In genomic region chr16:70526403-70526802, GRCh38 we compare ENCODE assay signal across 11 cellular contexts. TPM values are rescaled to one million over a fixed set of nuclear protein-coding genes. Genes with fewer than 3 reads are reported as not detected.
A peak's percentile ranks its signal among the peaks of the same experiment; 100 is the strongest.
DNase-seq lines count a peak whose midpoint lies in the region; ATAC-seq and TF ChIP-seq lines count a peak whose summit lies in the region.
"Had no signal": no experiment of that assay in that cellular context is flagged by ENCODE, and none has a peak within 500 bp of the region (broad histone marks: within the 10 kb centered on the region; RNA-seq: fewer than 3 reads in every experiment).

No MANE protein-coding gene starts in this region.

- no peak for DNase-seq in A673 (ENCODE audit: low spot score)
- DNase-seq in activated B cell treated with CpG ODN at 0.5 μM for 24 hours: no peak
- DNase-seq in dorsolateral prefrontal cortex: no peak
- no peak for DNase-seq in DMS153 (lab: John Stamatoyannopoulos, UW)
- DNase-seq: NCI-H187 treated with DMSO at 0.1 percent for 48 hours; stimulated activated CD4-positive, alpha-beta T cell treated with anti-CD3 and anti-CD28 coated beads, Interleukin-2, amount 100 ng/mL, for 48 hours; upper lobe of left lung had no signal

- H3K27me3 ChIP-seq in A673 (replicated peaks; ENCODE audit: insufficient read depth, low read depth, low read length, poor library complexity): no peaks in the 10 kb centered on the region
- H3K27me3 ChIP-seq in iPS-18a (ENCODE audit: control insufficient read depth, insufficient read depth, low read length): no peaks in the 10 kb centered on the region
- H3K27me3 ChIP-seq in dorsolateral prefrontal cortex: no peaks in the 10 kb centered on the region
- H3K27me3 ChIP-seq: upper lobe of left lung had no signal

- peaks cover 56% of the 10 kb centered on the region for H3K4me1 Mint-ChIP-seq in activated B cell treated with CpG ODN at 0.5 μM for 24 hours

- H3K4me3 ChIP-seq in A673 (ENCODE audit: low read depth, low read length, poor library complexity, severe bottlenecking) (peak overlapping the region; percentile 67), GM08714 (ENCODE audit: low read length) (peak overlapping the region; percentile 21), iPS-18a (ENCODE audit: low read length) (peak overlapping the region; percentile 32), dorsolateral prefrontal cortex (peak overlapping the region in 10 of 59 donors; percentile 1 to 90 (median 15))
- H3K4me3 ChIP-seq: upper lobe of left lung had no signal

- POLR2A ChIA-PET in A673 (lab: Charles Lee; ENCODE audit: low non-redundant PET) (no interaction called here), activated B cell treated with CpG ODN at 0.5 μM for 24 hours (lab: Charles Lee) (interaction anchor here (0.6 to 1.4 kb wide), 2 partner anchors 145 to 1102 kb away, joined by 3 to 9 read pairs; partner anchors contain the start of gene CYB5B)

- BruUV-seq in A673 (replicated peaks; lab: Mats Ljungman, UMichigan): no TSS peak

- H3K4me1 ChIP-seq in A673 (ENCODE audit: insufficient read depth, low read length, poor library complexity, severe bottlenecking): peaks cover 31% of the 10 kb centered on the region
- H3K4me1 ChIP-seq in iPS-18a (ENCODE audit: control insufficient read depth, low read depth, low read length): peaks cover 12% of the 10 kb centered on the region

- H3K4me3 Mint-ChIP-seq in activated B cell treated with CpG ODN at 0.5 μM for 24 hours: peak overlapping the region; percentile 68

- H3K27ac Mint-ChIP-seq in activated B cell treated with CpG ODN at 0.5 μM for 24 hours: peak overlapping the region; percentile 35

- intact Hi-C loops in A673 (cut with micrococcal nuclease; ENCODE audit: unreplicated experiment) (loop anchor here (10.0 kb wide), 1 partner anchor 128 kb away; no protein-coding TSS in a partner anchor), activated B cell treated with CpG ODN at 0.5 μM for 24 hours (cut with micrococcal nuclease) (loop anchor here (10.0 kb wide), 1 partner anchor 1212 kb away; the partner anchor contains the start of gene VPS4A), dorsolateral prefrontal cortex (cut with DNase I) (loop anchor here in 1 of 2 donors (5.0 kb wide), 1 partner anchor 126 kb away; no protein-coding TSS in a partner anchor)

- no peaks in the 10 kb centered on the region for H3K9me3 Mint-ChIP-seq in activated B cell treated with CpG ODN at 0.5 μM for 24 hours

- H3K9me3 ChIP-seq in A673 (ENCODE audit: low read depth, low read length, poor library complexity, severe bottlenecking) (no peaks in the 10 kb centered on the region), iPS-18a (ENCODE audit: control insufficient read depth, low read depth, low read length) (no peaks in the 10 kb centered on the region)
- H3K9me3 ChIP-seq: upper lobe of left lung had no signal

- CTCF ChIA-PET in A673 (lab: Charles Lee) (no interaction called here), activated B cell treated with CpG ODN at 0.5 μM for 24 hours (lab: Charles Lee) (no interaction called here)

- ATAC-seq in activated B cell treated with CpG ODN at 0.5 μM for 24 hours (ENCODE audit: low read depth) (no peak), GM21529 (IDR thresholded peaks at IDR 0.05; ENCODE audit: unreplicated experiment) (no peak), GM21528 (IDR thresholded peaks at IDR 0.05; ENCODE audit: low FRiP score, unreplicated experiment) (no peak)

- TF ChIP-seq CTCF in A673 (conservative IDR thresholded peaks at IDR 0.05; ENCODE audit: low read depth, low read length) (no peak), activated B cell treated with CpG ODN at 0.5 μM for 24 hours (IDR thresholded peaks at IDR 0.05) (no peak), dorsolateral prefrontal cortex (IDR thresholded peaks at IDR 0.05 in 54 of 56, conservative IDR thresholded peaks at IDR 0.05 in 2 of 56; ENCODE audit: low read depth in 1 of 56, partially characterized antibody in 56 of 56) (no peak)

- H3K9ac ChIP-seq in iPS-18a (ENCODE audit: low read length): no peak overlapping the region

- no peaks in the 10 kb centered on the region for H3K27me3 Mint-ChIP-seq in activated B cell treated with CpG ODN at 0.5 μM for 24 hours

- peaks cover 59% of the 10 kb centered on the region for H3K36me3 ChIP-seq in A673 (ENCODE audit: insufficient read depth, low read length, poor library complexity, severe bottlenecking)
- H3K36me3 ChIP-seq in iPS-18a (ENCODE audit: control insufficient read depth, low read depth, low read length): peaks cover 45% of the 10 kb centered on the region

- H3K27ac ChIP-seq in A673 (ENCODE audit: low read depth, low read length, poor library complexity, severe bottlenecking) (no peak overlapping the region), iPS-18a (ENCODE audit: low read length) (no peak overlapping the region), dorsolateral prefrontal cortex (no peak overlapping the region)
- H3K27ac ChIP-seq: upper lobe of left lung had no signal

- H3K36me3 Mint-ChIP-seq in activated B cell treated with CpG ODN at 0.5 μM for 24 hours (ENCODE audit: low read depth): peaks cover 61% of the 10 kb centered on the region

RNA-seq across cellular contexts. Expression of gene SF3B3, which starts 2.8 kb away (rescaled TPM):
- 518 and 571 TPM in 2 replicates for total RNA-seq in A673 (2021)
- total RNA-seq in activated B cell treated with CpG ODN at 0.5 μM for 24 hours: 444 and 463 TPM in 2 replicates
- total RNA-seq in dorsolateral prefrontal cortex: 100 to 1,000 TPM; 141 to 244 (median 179) TPM

RNA-seq across cellular contexts. Expression of gene COG4, which starts 3.0 kb away (rescaled TPM):
- 68.6 and 82.4 TPM in 2 replicates for total RNA-seq in A673 (2021)
- total RNA-seq in activated B cell treated with CpG ODN at 0.5 μM for 24 hours: 39.8 and 42.5 TPM in 2 replicates
- 10 to 100 TPM; 33.6 to 68.0 (median 51.2) TPM for total RNA-seq in dorsolateral prefrontal cortex
